8 cellular contexts compared by ENCODE assay signal in genomic region chr16:25066747-25067631, GRCh38. TPM values are rescaled to one million over a fixed set of nuclear protein-coding genes. Genes with fewer than 3 reads are reported as not detected.
A peak's percentile ranks its signal among the peaks of the same experiment; 100 is the strongest.
DNase-seq lines count a peak whose midpoint lies in the region; ATAC-seq, FAIRE-seq and TF ChIP-seq lines count a peak whose summit lies in the region.

No MANE protein-coding gene starts in this region.

- no peaks in the 10 kb centered on the region for H3K9me3 ChIP-seq in HepG2 (ENCODE audit: low read length)

- H3K27me3 Mint-ChIP-seq in dendritic cell treated with granulocyte-macrophage colony-stimulating factor and Interleukin-4, amounts not matched to agents 40 ng/mL and 50 ng/mL, for 4 days: no peaks in the 10 kb centered on the region

- peak in 1 of 2 experiments; percentile 87; a peak in 3 of 4 replicates for TF ChIP-seq POLR2A in HepG2 (IDR thresholded peaks at IDR 0.05; ENCODE audit: insufficient read depth in 1 of 2, low read depth in 2 of 2, low read length in 2 of 2)

- 14% methylated on average over 29 of the region's 63 CpGs for WGBS in HepG2 (ENCODE audit: low lambda C conversion rate)

- CTCF ChIA-PET in HepG2 (lab: Yijun Ruan, JAX; ENCODE audit: low intra/inter-chr PET ratio, low total read pairs): no interaction called here

- intact Hi-C loops in dendritic cell treated with granulocyte-macrophage colony-stimulating factor and Interleukin-4, amounts not matched to agents 40 ng/mL and 50 ng/mL, for 4 days (cut with micrococcal nuclease): loop anchor here (2.0 kb wide), 2 partner anchors 18 to 40 kb away; no protein-coding TSS in a partner anchor
- intact Hi-C loops in HepG2 (cut with micrococcal nuclease; ENCODE audit: unreplicated experiment): loop anchor here (5.0 kb wide), 1 partner anchor 40 kb away; no protein-coding TSS in a partner anchor

- peak overlapping the region; percentile 98 for H2AFZ ChIP-seq in HepG2 (ENCODE audit: low read length)

- no peaks in the 10 kb centered on the region for H3K36me3 ChIP-seq in HepG2 (replicated peaks in 1 of 2; ENCODE audit: control insufficient read depth in 1 of 2, insufficient read depth in 2 of 2, low read length in 2 of 2)

- H3K4me1 ChIP-seq in HepG2 (ENCODE audit: insufficient read depth, low read length): peaks cover 44% of the 10 kb centered on the region

- peak overlapping the region; percentile 85 for H3K4me3 Mint-ChIP-seq in dendritic cell treated with granulocyte-macrophage colony-stimulating factor and Interleukin-4, amounts not matched to agents 40 ng/mL and 50 ng/mL, for 4 days

- FAIRE-seq in HepG2 (lab: Jason Lieb, UNC): peak; percentile 56

- no peaks in the 10 kb centered on the region for H3K9me3 Mint-ChIP-seq in dendritic cell treated with granulocyte-macrophage colony-stimulating factor and Interleukin-4, amounts not matched to agents 40 ng/mL and 50 ng/mL, for 4 days

- TF ChIP-seq EP300 in HepG2 (IDR thresholded peaks at IDR 0.05; ENCODE audit: low read depth in 2 of 2, low read length in 2 of 2): no peak
- TF ChIP-seq EP300 in HepG2 (CRISPR knock-in tag; IDR thresholded peaks at IDR 0.05; ENCODE audit: borderline replicate concordance): no peak

- H3K36me3 Mint-ChIP-seq in dendritic cell treated with granulocyte-macrophage colony-stimulating factor and Interleukin-4, amounts not matched to agents 40 ng/mL and 50 ng/mL, for 4 days (ENCODE audit: low read depth): no peaks in the 10 kb centered on the region

- H3K27me3 ChIP-seq in HepG2 (ENCODE audit: control insufficient read depth in 1 of 2, insufficient read depth in 2 of 2, low read length in 2 of 2): peaks cover 0 to 40% of the 10 kb centered on the region in 2 experiments; a peak in 3 of 5 replicates

- DNase-seq in ACHN (peak; percentile 84), NCI-H526 (lab: John Stamatoyannopoulos, UW) (peak; percentile 9 to 87), HepG2 (ENCODE audit: low spot score) (peak; percentile 44)
- peak; percentile 71 to 72 for DNase-seq in activated CD4-positive, alpha-beta T cell treated with anti-CD3 and anti-CD28 coated beads, Interleukin-2, amount 50 U/mL, for 4 hours
- DNase-seq in stimulated activated CD4-positive, alpha-beta T cell treated with anti-CD3 and anti-CD28 coated beads, Interleukin-2, amount 100 ng/mL, for 48 hours: peak; percentile 80 to 85

- peak overlapping the region; percentile 100 for H3K4me2 ChIP-seq in HepG2 (ENCODE audit: low read depth, low read length)

- BruUV-seq in HepG2 (replicated peaks; lab: Mats Ljungman, UMichigan): TSS peak; percentile 80

- peak; percentile 42 for ATAC-seq in GM18870 (IDR thresholded peaks at IDR 0.05; ENCODE audit: unreplicated experiment)
- ATAC-seq in HG03108 (IDR thresholded peaks at IDR 0.05; ENCODE audit: unreplicated experiment): peak; percentile 83
- ATAC-seq in HepG2: peak; percentile 91

- H3K27ac Mint-ChIP-seq in dendritic cell treated with granulocyte-macrophage colony-stimulating factor and Interleukin-4, amounts not matched to agents 40 ng/mL and 50 ng/mL, for 4 days: peak overlapping the region; percentile 83

- POLR2A ChIA-PET in HepG2 (lab: Yijun Ruan, JAX): interaction anchor here (0.6 to 1.5 kb wide), 14 partner anchors 10 to 167 kb away, joined by 3 to 15 read pairs (median 5); partner anchors contain the start of genes ARHGAP17 and LCMT1

- peaks cover 43% of the 10 kb centered on the region for H3K4me1 Mint-ChIP-seq in dendritic cell treated with granulocyte-macrophage colony-stimulating factor and Interleukin-4, amounts not matched to agents 40 ng/mL and 50 ng/mL, for 4 days (ENCODE audit: low read depth)

- H3K9ac ChIP-seq in HepG2 (ENCODE audit: insufficient read depth, low read depth, low read length): peak overlapping the region; percentile 63

- peak overlapping the region; percentile 57 to 82 (median 66) for H3K4me3 ChIP-seq in HepG2 (replicated peaks in 1 of 3; ENCODE audit: insufficient read depth in 1 of 3, low read depth in 2 of 3, low read length in 3 of 3)

- in situ Hi-C loops in ACHN (cut with HindIII; ENCODE audit: low pct_ligation_motif_present, low pct_unique_long_range_greater_than_20kb, low sequenced_read_pairs): no loop called here
- in situ Hi-C loops in HepG2 (cut with HindIII; ENCODE audit: extremely low pct_ligation_motif_present, low pct_unique_long_range_greater_than_20kb): no loop called here

- TF ChIP-seq RAD21 in HepG2 (CRISPR knock-in tag; IDR thresholded peaks at IDR 0.05): no peak

- no peaks in the 10 kb centered on the region for H4K20me1 ChIP-seq in HepG2 (ENCODE audit: insufficient read depth, low read length)

- H3K27ac ChIP-seq in HepG2 (ENCODE audit: extremely low read length, insufficient read depth, low read length): no peak overlapping the region

- 0 out of 2 replicates have a peak, but pooled peaks have one; percentile 4 for TF ChIP-seq CTCF in HepG2 (CRISPR knock-in tag; IDR thresholded peaks at IDR 0.05)

- H3K79me2 ChIP-seq in HepG2 (ENCODE audit: insufficient read depth, low read length): no peaks in the 10 kb centered on the region

TF ChIP-seq in HepG2, 621 proteins besides CTCF, POLR2A, EP300 and RAD21 (continues in another document):
- TF ChIP-seq ZBTB7A (CRISPR knock-in tag; IDR thresholded peaks at IDR 0.05): peak; percentile 62
- no peak for TF ChIP-seq ZUFSP (CRISPR knock-in tag; IDR thresholded peaks at IDR 0.05; ENCODE audit: borderline replicate concordance)
- TF ChIP-seq ZNF558 (CRISPR knock-in tag; IDR thresholded peaks at IDR 0.05; ENCODE audit: borderline replicate concordance): peak; percentile 16; the same call in 1 of the 2 replicates
- TF ChIP-seq PHF8 (CRISPR knock-in tag; IDR thresholded peaks at IDR 0.05): peak; percentile 90
- TF ChIP-seq U2AF1 (optimal IDR thresholded peaks at IDR 0.05; ENCODE audit: low read depth, low read length): no peak
- TF ChIP-seq TAF1 (CRISPR knock-in tag; IDR thresholded peaks at IDR 0.05): peak; percentile 82

RNA-seq across cellular contexts. Expression of gene LCMT1, which starts 44.6 kb away (rescaled TPM):
- 48.7 and 56.5 TPM in 2 replicates for total RNA-seq in HepG2 (2016; rRNA removed; fragmentation: Illumina TruSeq; extraction: Trizol)
- 67.0 and 75.9 TPM in 2 replicates for total RNA-seq in HepG2 (2016; cell fraction: cytosol; rRNA removed; fragmentation: Illumina TruSeq; extraction: Trizol; ENCODE audit: low read depth)
- 51.5 and 57.1 TPM in 2 replicates for total RNA-seq in HepG2 (2016; cell fraction: insoluble cytoplasmic fraction; rRNA removed; fragmentation: Illumina TruSeq; extraction: Trizol)
- 81.3 and 87.0 TPM in 2 replicates for total RNA-seq in HepG2 (2016; cell fraction: membrane; rRNA removed; fragmentation: Illumina TruSeq; extraction: Trizol)
- 28.0 and 34.4 TPM in 2 replicates for total RNA-seq in HepG2 (2016; cell fraction: nucleus; rRNA removed; fragmentation: Illumina TruSeq; extraction: Trizol)
- 41.2 and 43.7 TPM in 2 replicates for polyA plus RNA-seq in HepG2 (2011; rRNA removed)
- 42.6 and 51.2 TPM in 2 replicates for polyA plus RNA-seq in HepG2 (2011; cell fraction: cytosol; rRNA removed)
- 23.2 and 26.4 TPM in 2 replicates for polyA plus RNA-seq in HepG2 (2011; cell fraction: nucleus; rRNA removed)
- 67.7 and 68.8 TPM in 2 replicates for polyA plus RNA-seq in HepG2 (2012)
- 61.9 and 62.5 TPM in 2 replicates for polyA plus RNA-seq in HepG2 (2016; cell fraction: cytosol; fragmentation: Illumina TruSeq; extraction: Trizol; ENCODE audit: low read depth)
- polyA plus RNA-seq in HepG2 (2016; cell fraction: insoluble cytoplasmic fraction; fragmentation: Illumina TruSeq; extraction: Trizol; ENCODE audit: low read depth): 64.0 and 66.9 TPM in 2 replicates
- 79.0 and 84.0 TPM in 2 replicates for polyA plus RNA-seq in HepG2 (2016; cell fraction: membrane; fragmentation: Illumina TruSeq; extraction: Trizol; ENCODE audit: low read depth)
- 40.6 and 45.1 TPM in 2 replicates for polyA plus RNA-seq in HepG2 (2016; cell fraction: nucleus; fragmentation: Illumina TruSeq; extraction: Trizol; ENCODE audit: insufficient read depth, low read depth)
- polyA minus RNA-seq in HepG2 (2011; rRNA and poly(A)+ RNA removed; ENCODE audit: low replicate concordance): 27.8 and 49.9 TPM in 2 replicates
- 31.9 and 34.4 TPM in 2 replicates for polyA minus RNA-seq in HepG2 (2011; cell fraction: cytosol; rRNA and poly(A)+ RNA removed)
- 43.3 and 57.2 TPM in 2 replicates for polyA minus RNA-seq in HepG2 (2011; cell fraction: nucleus; rRNA and poly(A)+ RNA removed)

RNA-seq across cellular contexts. Expression of gene ARHGAP17, which starts 51.8 kb away (rescaled TPM):
- total RNA-seq in HepG2 (2016; rRNA removed; fragmentation: Illumina TruSeq; extraction: Trizol): 24.6 and 43.8 TPM in 2 replicates
- total RNA-seq in HepG2 (2016; cell fraction: cytosol; rRNA removed; fragmentation: Illumina TruSeq; extraction: Trizol; ENCODE audit: low read depth): 13.5 and 14.6 TPM in 2 replicates
- 22.9 and 34.1 TPM in 2 replicates for total RNA-seq in HepG2 (2016; cell fraction: insoluble cytoplasmic fraction; rRNA removed; fragmentation: Illumina TruSeq; extraction: Trizol)
- 38.2 and 42.2 TPM in 2 replicates for total RNA-seq in HepG2 (2016; cell fraction: membrane; rRNA removed; fragmentation: Illumina TruSeq; extraction: Trizol)
- 51.5 and 56.4 TPM in 2 replicates for total RNA-seq in HepG2 (2016; cell fraction: nucleus; rRNA removed; fragmentation: Illumina TruSeq; extraction: Trizol)
- polyA plus RNA-seq in HepG2 (2011; rRNA removed): 18.7 and 20.8 TPM in 2 replicates
- 12.9 and 15.6 TPM in 2 replicates for polyA plus RNA-seq in HepG2 (2011; cell fraction: cytosol; rRNA removed)
- 45.1 and 48.7 TPM in 2 replicates for polyA plus RNA-seq in HepG2 (2011; cell fraction: nucleus; rRNA removed)
- polyA plus RNA-seq in HepG2 (2012): 43.9 and 44.3 TPM in 2 replicates
- 13.4 and 14.4 TPM in 2 replicates for polyA plus RNA-seq in HepG2 (2016; cell fraction: cytosol; fragmentation: Illumina TruSeq; extraction: Trizol; ENCODE audit: low read depth)
- 50.2 and 64.9 TPM in 2 replicates for polyA plus RNA-seq in HepG2 (2016; cell fraction: insoluble cytoplasmic fraction; fragmentation: Illumina TruSeq; extraction: Trizol; ENCODE audit: low read depth)
- 28.7 and 35.1 TPM in 2 replicates for polyA plus RNA-seq in HepG2 (2016; cell fraction: membrane; fragmentation: Illumina TruSeq; extraction: Trizol; ENCODE audit: low read depth)
- 76.7 and 80.0 TPM in 2 replicates for polyA plus RNA-seq in HepG2 (2016; cell fraction: nucleus; fragmentation: Illumina TruSeq; extraction: Trizol; ENCODE audit: insufficient read depth, low read depth)
- polyA minus RNA-seq in HepG2 (2011; rRNA and poly(A)+ RNA removed; ENCODE audit: low replicate concordance): 32.6 and 34.6 TPM in 2 replicates
- polyA minus RNA-seq in HepG2 (2011; cell fraction: cytosol; rRNA and poly(A)+ RNA removed): 25.9 and 33.1 TPM in 2 replicates
- polyA minus RNA-seq in HepG2 (2011; cell fraction: nucleus; rRNA and poly(A)+ RNA removed): 83.6 and 90.6 TPM in 2 replicates
